In genomic region chr13:108120332-108120731, GRCh38 we compare ENCODE assay signal across 23 cellular contexts.
A peak's percentile ranks its signal among the peaks of the same experiment; 100 is the strongest.
DNase-seq lines count a peak whose midpoint lies in the region; ATAC-seq, FAIRE-seq and TF ChIP-seq lines count a peak whose summit lies in the region.
"Had no signal": no experiment of that assay in that cellular context is flagged by ENCODE, and none has a peak within 500 bp of the region (broad histone marks: within the 10 kb centered on the region; RNA-seq: fewer than 3 reads in every experiment).

No MANE protein-coding gene starts in this region.

- no peak overlapping the region for H3K14ac ChIP-seq in neuronal stem cell (ENCODE audit: low read length)

- H3K18ac ChIP-seq in neuronal stem cell (ENCODE audit: low read length) = no peak overlapping the region

- DNase-seq in H54 (ENCODE audit: insufficient read length, low spot score) = no peak
- DNase-seq in NCI-H2227 treated with DMSO at 0.1 percent for 48 hours (lab: John Stamatoyannopoulos, UW) = peak; percentile 77
- DNase-seq in astrocyte of the hippocampus (ENCODE audit: low read depth, low spot score) = peak; percentile 71
- DNase-seq in neuronal stem cell (ENCODE audit: low spot score) = no peak
- DNase-seq in OCI-LY7 (ENCODE audit: low spot score) = no peak
- no peak for DNase-seq in small intestine
- DNase-seq in heart right ventricle = no peak
- DNase-seq: activated CD4-positive, alpha-beta T cell treated with anti-CD3 and anti-CD28 coated beads for 1 hour; activated naive CD8-positive, alpha-beta T cell treated with anti-CD3 and anti-CD28 coated beads, Interleukin-2, amount 10 ng/mL, durations not matched to agents 7 days and 5 days; foreskin keratinocyte; GDM1; IMR-90; mesendoderm; MM.1S; NCI-H187; NCI-H524; trophoblast cell had no signal

- no peak overlapping the region for H2BK15ac ChIP-seq in neuronal stem cell (ENCODE audit: low read length)

- CTCF ChIA-PET in OCI-LY7 (lab: Charles Lee; ENCODE audit: unreplicated experiment) = no interaction called here

- H3K27me3 ChIP-seq in neuronal stem cell (ENCODE audit: control insufficient read depth in 3 of 3, insufficient read depth in 3 of 3, low read depth in 1 of 3, low read length in 3 of 3) = no peaks in the 10 kb centered on the region
- H3K27me3 ChIP-seq in small intestine (ENCODE audit: control insufficient read depth in 2 of 2, insufficient read depth in 2 of 2, low read length in 2 of 2) = no peaks in the 10 kb centered on the region
- H3K27me3 ChIP-seq in heart right ventricle = peaks cover 0 to 3% (median 0%) of the 10 kb centered on the region in 7 donors
- H3K27me3 ChIP-seq: foreskin keratinocyte, Peyer's patch had no signal

- H3K9me3 ChIP-seq in neuronal stem cell (replicated peaks in 1 of 2; ENCODE audit: control insufficient read depth in 2 of 2, insufficient read depth in 1 of 2, low read depth in 1 of 2, low read length in 2 of 2) = no peaks in the 10 kb centered on the region
- no peaks in the 10 kb centered on the region for H3K9me3 ChIP-seq in OCI-LY7 (ENCODE audit: low read length)
- H3K9me3 ChIP-seq in small intestine (ENCODE audit: control insufficient read depth, low read depth) = no peaks in the 10 kb centered on the region
- H3K9me3 ChIP-seq in heart right ventricle = no peaks in the 10 kb centered on the region
- H3K9me3 ChIP-seq: Peyer's patch, prostate gland had no signal

- POLR2A ChIA-PET in OCI-LY7 (lab: Charles Lee) = no interaction called here

- no peak for TF ChIP-seq POLR2A in H54 (IDR thresholded peaks at IDR 0.05; ENCODE audit: low read depth, low read length)

- H3K9me2 ChIP-seq in OCI-LY7 (ENCODE audit: insufficient read depth, low read length) = no peaks in the 10 kb centered on the region

- WGBS in neuronal stem cell (ENCODE audit: extremely low coverage in 2 of 2, insufficient read length in 2 of 2, insufficient replicate concordance in 1 of 2), 2 donors = no CpG with 5 or more reads among the region's 5 CpGs
- 64 to 78% (median 71%) methylated on average over 5 of the region's 5 CpGs for WGBS in small intestine, 3 donors
- 72 to 73% methylated on average over 5 of the region's 5 CpGs for WGBS in heart right ventricle, 2 donors

- no peaks in the 10 kb centered on the region for H3K36me3 ChIP-seq in neuronal stem cell (replicated peaks in 1 of 2; ENCODE audit: control insufficient read depth in 2 of 2, insufficient read depth in 2 of 2, low read length in 2 of 2)
- no peaks in the 10 kb centered on the region for H3K36me3 ChIP-seq in OCI-LY7 (ENCODE audit: insufficient read depth, low read length)
- no peaks in the 10 kb centered on the region for H3K36me3 ChIP-seq in small intestine (ENCODE audit: control insufficient read depth in 2 of 2, insufficient read depth in 2 of 2, low read length in 2 of 2)
- H3K36me3 ChIP-seq in heart right ventricle = no peaks in the 10 kb centered on the region
- H3K36me3 ChIP-seq: Peyer's patch, prostate gland had no signal

- TF ChIP-seq CTCF in OCI-LY7 (conservative IDR thresholded peaks at IDR 0.05; ENCODE audit: low read length) (no peak), heart right ventricle (IDR thresholded peaks at IDR 0.05) (no peak)

- H3K79me2 ChIP-seq in OCI-LY7 (ENCODE audit: insufficient read depth, low read depth, low read length) = no peaks in the 10 kb centered on the region

- H3K4me2 ChIP-seq in neuronal stem cell (ENCODE audit: insufficient read depth, low read length, poor library complexity, severe bottlenecking) (no peak overlapping the region), OCI-LY7 (ENCODE audit: low read length) (no peak overlapping the region)

- no TSS peak for BruUV-seq in OCI-LY7 (replicated peaks; lab: Mats Ljungman, UMichigan)

- no peak overlapping the region for H3K23ac ChIP-seq in neuronal stem cell (ENCODE audit: low read depth, low read length, poor library complexity)

- no peak overlapping the region for H4K8ac ChIP-seq in neuronal stem cell (ENCODE audit: low read depth, low read length)

- peak overlapping the region; percentile 88 for H2AFZ ChIP-seq in neuronal stem cell (ENCODE audit: low read length)
- no peak overlapping the region for H2AFZ ChIP-seq in OCI-LY7 (ENCODE audit: low read length)

- FAIRE-seq in H54 (lab: Jason Lieb, UNC) = peak; percentile 99
- FAIRE-seq in small intestine (lab: Jason Lieb, UNC) = no peak
- FAIRE-seq: GM12892 had no signal

- H3K27ac ChIP-seq in neuronal stem cell (replicated peaks; ENCODE audit: low read length) (no peak overlapping the region), OCI-LY7 (ENCODE audit: low read depth, low read length, poor library complexity, severe bottlenecking) (no peak overlapping the region), small intestine (ENCODE audit: low read depth in 1 of 2, low read length in 1 of 2) (no peak overlapping the region), heart right ventricle (no peak overlapping the region)
- H3K27ac ChIP-seq: epithelial cell of prostate, foreskin keratinocyte, Peyer's patch, prostate gland, SK-N-MC had no signal

- ATAC-seq in heart right ventricle = no peak
- ATAC-seq: activated T-helper 17 cell treated with anti-CD3 and anti-CD28 coated beads, Interleukin-2, amount 50 U/mL, for 72 hours; foreskin keratinocyte had no signal

- H3K4ac ChIP-seq in neuronal stem cell (ENCODE audit: low read length) = no peak overlapping the region

- H2BK120ac ChIP-seq in neuronal stem cell (ENCODE audit: low read depth, low read length) = no peak overlapping the region

- H3K79me1 ChIP-seq in neuronal stem cell (ENCODE audit: low read depth, low read length) = no peaks in the 10 kb centered on the region

- intact Hi-C loops in OCI-LY7 (cut with micrococcal nuclease; ENCODE audit: unreplicated experiment) (no loop called here), heart right ventricle (cut with DNase I) (no loop called here)

- no peak overlapping the region for H2BK5ac ChIP-seq in neuronal stem cell (ENCODE audit: low read length)

- no peaks in the 10 kb centered on the region for H4K20me1 ChIP-seq in OCI-LY7 (ENCODE audit: insufficient read depth, low read length)

- H2AK5ac ChIP-seq in neuronal stem cell (ENCODE audit: low read depth, low read length) = no peak overlapping the region

- H3K4me1 ChIP-seq in neuronal stem cell (ENCODE audit: control insufficient read depth in 2 of 2, insufficient read depth in 1 of 2, low read depth in 1 of 2, low read length in 2 of 2) (peaks cover 0 to 3% of the 10 kb centered on the region in 2 donors), OCI-LY7 (ENCODE audit: insufficient read depth, low read length, poor library complexity, severe bottlenecking) (no peaks in the 10 kb centered on the region), small intestine (ENCODE audit: control insufficient read depth in 2 of 2, insufficient read depth in 1 of 2, low read depth in 1 of 2, low read length in 1 of 2) (peaks cover 0 to 5% of the 10 kb centered on the region in 2 donors), heart right ventricle (no peaks in the 10 kb centered on the region)
- H3K4me1 ChIP-seq: foreskin keratinocyte, Peyer's patch, prostate gland had no signal

- no peak overlapping the region for H3K9ac ChIP-seq in neuronal stem cell (ENCODE audit: low read depth, low read length, poor library complexity)

- no peak overlapping the region for H4K91ac ChIP-seq in neuronal stem cell (ENCODE audit: low read depth, low read length, poor library complexity)

- peak overlapping the region in 1 of 2 donors; percentile 39 for H3K4me3 ChIP-seq in neuronal stem cell (ENCODE audit: low read length in 2 of 2)
- no peak overlapping the region for H3K4me3 ChIP-seq in OCI-LY7 (ENCODE audit: low read depth, low read length, poor library complexity, severe bottlenecking)
- H3K4me3 ChIP-seq in small intestine (ENCODE audit: low read depth in 1 of 2, low read length in 2 of 2) = no peak overlapping the region
- no peak overlapping the region for H3K4me3 ChIP-seq in heart right ventricle
- H3K4me3 ChIP-seq: Peyer's patch, prostate gland, SK-N-MC had no signal

- H2BK12ac ChIP-seq in neuronal stem cell (ENCODE audit: low read length) = no peak overlapping the region

Comparison
In these comparisons a context has a peak if more than half of its experiments do, and no peak if none do; other contexts are left out.
1. DNase-seq: peak in NCI-H2227 treated with DMSO at 0.1 percent for 48 hours (single experiment) and astrocyte of the hippocampus (single experiment); none in H54 (single experiment), neuronal stem cell (single experiment), OCI-LY7 (single experiment), small intestine (single experiment) and heart right ventricle (0 of 2).